8 cellular contexts compared by ENCODE assay signal in genomic region chr17:38746893-38747384, GRCh38. TPM values are rescaled to one million over a fixed set of nuclear protein-coding genes. Genes with fewer than 3 reads are reported as not detected.
DNase-seq lines count a peak whose midpoint lies in the region; ATAC-seq and TF ChIP-seq lines count a peak whose summit lies in the region.

No MANE protein-coding gene starts in this region.

- peaks cover 21 to 25% (median 24%) of the 10 kb centered on the region in 3 donors for H3K4me1 Mint-ChIP-seq in IgD-negative memory B cell

- peak overlapping the region in 2 of 3 donors; percentile 69 to 70 for H3K27ac Mint-ChIP-seq in IgD-negative memory B cell

- H3K9me3 ChIP-seq in breast epithelium (no peaks in the 10 kb centered on the region), muscle layer of colon (ENCODE audit: low read length) (no peaks in the 10 kb centered on the region)

- peak overlapping the region; percentile 74 to 97 (median 85) for H3K4me3 Mint-ChIP-seq in IgD-negative memory B cell

- H3K9ac ChIP-seq in muscle layer of colon (ENCODE audit: low read length): peak overlapping the region; percentile 68

- H3K27me3 ChIP-seq in breast epithelium: no peaks in the 10 kb centered on the region
- H3K27me3 ChIP-seq in muscle layer of colon (ENCODE audit: control insufficient read depth in 1 of 2, insufficient read depth in 2 of 2, low read length in 2 of 2): peaks cover 0 to 4% of the 10 kb centered on the region in 2 donors

- peaks cover 0 to 3% (median 0%) of the 10 kb centered on the region in 3 donors for H3K9me3 Mint-ChIP-seq in IgD-negative memory B cell

- TF ChIP-seq CTCF in AG09309 (IDR thresholded peaks at IDR 0.05; ENCODE audit: control insufficient read depth, insufficient read depth, low read depth, low read length, missing control alignments): no peak
- TF ChIP-seq CTCF in breast epithelium (IDR thresholded peaks at IDR 0.05): no peak

- H3K27ac ChIP-seq in breast epithelium (peak overlapping the region; percentile 78 to 93), muscle layer of colon (ENCODE audit: low read depth, low read length) (peak overlapping the region; percentile 59)

- no peak for DNase-seq in AG09309 (ENCODE audit: low read depth)
- DNase-seq in breast epithelium (ENCODE audit: low spot score in 2 of 2): no peak
- no peak for DNase-seq in stimulated activated CD4-positive, alpha-beta T cell treated with anti-CD3 and anti-CD28 coated beads, Interleukin-2, amount 100 ng/mL, for 24 hours
- DNase-seq in NCI-H2227 treated with DMSO at 0.1 percent for 48 hours (lab: John Stamatoyannopoulos, UW): no peak
- DNase-seq in cerebellar cortex (ENCODE audit: low spot score): no peak

- H3K36me3 ChIP-seq in breast epithelium (no peaks in the 10 kb centered on the region), muscle layer of colon (ENCODE audit: insufficient read depth, low read length) (no peaks in the 10 kb centered on the region)

- peaks cover 45% of the 10 kb centered on the region for H3K27me3 Mint-ChIP-seq in IgD-negative memory B cell

- H3K4me3 ChIP-seq in AG09309 (ENCODE audit: control insufficient read depth, low read depth, low read length) (peak overlapping the region; percentile 99), breast epithelium (peak overlapping the region; percentile 84 to 91 (median 88)), muscle layer of colon (ENCODE audit: low read depth in 1 of 2, low read length in 2 of 2) (peak overlapping the region; percentile 49 to 63)

- intact Hi-C loops in breast epithelium (cut with DNase I; ENCODE audit: low total_unique reads): no loop called here

- TF ChIP-seq POLR2A in breast epithelium (IDR thresholded peaks at IDR 0.05): no peak

- peaks cover 12 to 20% of the 10 kb centered on the region in 2 donors for H3K4me1 ChIP-seq in breast epithelium
- H3K4me1 ChIP-seq in muscle layer of colon (ENCODE audit: insufficient read depth, low read length): peaks cover 41% of the 10 kb centered on the region

- H3K36me3 Mint-ChIP-seq in IgD-negative memory B cell: no peaks in the 10 kb centered on the region

- no peak for ATAC-seq in HG03354 (IDR thresholded peaks at IDR 0.05; ENCODE audit: poor library complexity, severe bottlenecking, unreplicated experiment)

RNA-seq across cellular contexts. Expression of gene PCGF2, which starts 1.2 kb away (rescaled TPM):
- not detected for polyA plus RNA-seq in IgD-negative memory B cell
- total RNA-seq in breast epithelium: 1 to 10 TPM; 6.4 to 9.5 (median 9.3) TPM

RNA-seq across cellular contexts. Expression of gene PSMB3, which starts 5.6 kb away (rescaled TPM):
- polyA plus RNA-seq in IgD-negative memory B cell: 426 TPM
- 100 to 1,000 TPM; 132 to 214 (median 167) TPM for total RNA-seq in breast epithelium

RNA-seq across cellular contexts. Expression of gene CISD3, which starts 16.8 kb away (rescaled TPM):
- 29.1 TPM for polyA plus RNA-seq in IgD-negative memory B cell
- 10 to 100 TPM in 2 of 3 donors, 1 to 10 TPM in 1; 8.9 to 15.0 (median 12.5) TPM for total RNA-seq in breast epithelium

RNA-seq across cellular contexts. Expression of gene MLLT6, which starts 41.9 kb away (rescaled TPM):
- 7.9 TPM for polyA plus RNA-seq in IgD-negative memory B cell
- 100 to 1,000 TPM in 1 of 3 donors, 10 to 100 TPM in 2; 41.9 to 101 (median 90.5) TPM for total RNA-seq in breast epithelium

RNA-seq across cellular contexts. Expression of gene PIP4K2B, which starts 52.4 kb away (rescaled TPM):
- 11.5 TPM for polyA plus RNA-seq in IgD-negative memory B cell
- total RNA-seq in breast epithelium: 10 to 100 TPM; 43.0 to 52.8 (median 43.6) TPM
